ENCODE assay signal across 19 cellular contexts in genomic region chr9:131116281-131117101, GRCh38. TPM values are rescaled to one million over a fixed set of nuclear protein-coding genes. Genes with fewer than 3 reads are reported as not detected.
DNase-seq lines count a peak whose midpoint lies in the region; ATAC-seq, FAIRE-seq and TF ChIP-seq lines count a peak whose summit lies in the region.
"Had no signal": no experiment of that assay in that cellular context is flagged by ENCODE, and none has a peak within 500 bp of the region (broad histone marks: within the 10 kb centered on the region; RNA-seq: fewer than 3 reads in every experiment).

No MANE protein-coding gene starts in this region.

- H3K27me3 Mint-ChIP-seq in brain: peaks cover 5% of the 10 kb centered on the region

- no peaks in the 10 kb centered on the region for H3K9me3 Mint-ChIP-seq in brain
- H3K9me3 Mint-ChIP-seq: activated naive CD8-positive, alpha-beta T cell treated with anti-CD3 and anti-CD28 coated beads, Interleukin-2, amount 10 ng/mL, durations not matched to agents 7 days and 5 days; natural killer cell treated with Interleukin-12 subunit alpha and Interleukin-12 subunit beta and Interleukin-15 and Interleukin-18, amount 100 ng/mL, for 72 hours had no signal

- intact Hi-C loops in heart right ventricle (cut with DNase I): loop anchor here in 2 of 10 donors (2.0 to 10.0 kb wide), 2 partner anchors 34 to 422 kb away; partner anchors contain the start of gene EXOSC2 (in 1 of the 2)

- H3K27me3 ChIP-seq in BLaER1 treated with 17β-estradiol and CSF1 and Interleukin-3, amounts not matched to agents 10 nM and 100 nM: no peaks in the 10 kb centered on the region
- H3K27me3 ChIP-seq in heart right ventricle: no peaks in the 10 kb centered on the region

- H3K9ac ChIP-seq in BLaER1 treated with 17β-estradiol and CSF1 and Interleukin-3, amounts not matched to agents 10 nM and 100 nM: peak overlapping the region in 9 of 11 experiments; percentile 42 to 74 (median 55); a peak in 16 of 22 replicates
- H3K9ac ChIP-seq: GM23248 had no signal

- peaks cover 0 to 5% (median 0%) of the 10 kb centered on the region in 11 experiments; a peak in 1 of 22 replicates for H3K36me3 ChIP-seq in BLaER1 treated with 17β-estradiol and CSF1 and Interleukin-3, amounts not matched to agents 10 nM and 100 nM
- peaks cover 0 to 50% (median 2%) of the 10 kb centered on the region in 9 donors for H3K36me3 ChIP-seq in heart right ventricle

- peaks cover 15% of the 10 kb centered on the region for H3K4me1 Mint-ChIP-seq in brain
- H3K4me1 Mint-ChIP-seq: activated naive CD8-positive, alpha-beta T cell treated with anti-CD3 and anti-CD28 coated beads, Interleukin-2, amount 10 ng/mL, durations not matched to agents 7 days and 5 days had no signal

- peak overlapping the region in 4 of 5 experiments; percentile 37 to 87 (median 64) for H3K27ac Mint-ChIP-seq in brain
- H3K27ac Mint-ChIP-seq: activated naive CD8-positive, alpha-beta T cell treated with anti-CD3 and anti-CD28 coated beads, Interleukin-2, amount 10 ng/mL, durations not matched to agents 7 days and 5 days; natural killer cell treated with Interleukin-12 subunit alpha and Interleukin-12 subunit beta and Interleukin-15 and Interleukin-18, amount 100 ng/mL, for 72 hours had no signal

- H3K27ac ChIP-seq in BLaER1 treated with 17β-estradiol and CSF1 and Interleukin-3, amounts not matched to agents 10 nM and 100 nM: peak overlapping the region in 8 of 11 experiments; percentile 59 to 83 (median 76); a peak in 16 of 22 replicates
- peak overlapping the region; percentile 70 to 91 (median 78) for H3K27ac ChIP-seq in heart right ventricle
- H3K27ac ChIP-seq: GM23248 had no signal

- peak; percentile 74 to 92 (median 90) for ATAC-seq in heart right ventricle
- ATAC-seq: natural killer cell treated with Interleukin-12 subunit alpha and Interleukin-12 subunit beta and Interleukin-15 and Interleukin-18, amount 100 ng/mL, for 72 hours; Panc1 had no signal

- no peak for FAIRE-seq in frontal cortex (lab: Jason Lieb, UNC)
- FAIRE-seq: islet of Langerhans, small intestine had no signal

- DNase-seq in heart right ventricle: peak; percentile 55 to 57
- DNase-seq in pons (ENCODE audit: low spot score): peak; percentile 70
- no peak for DNase-seq in cortex of kidney (lab: John Stamatoyannopoulos, UW)
- DNase-seq in DMS53 (lab: John Stamatoyannopoulos, UW): no peak
- no peak for DNase-seq in frontal cortex (ENCODE audit: low spot score in 2 of 2)
- no peak for DNase-seq in activated T-cell treated with anti-CD3 and anti-CD28 coated beads, Interleukin-2, amount 50 U/mL, for 48 hours
- DNase-seq: activated CD4-positive, alpha-beta T cell treated with anti-CD3 and anti-CD28 coated beads for 48 hours; activated naive CD8-positive, alpha-beta T cell treated with anti-CD3 and anti-CD28 coated beads, Interleukin-2, amount 10 ng/mL, durations not matched to agents 7 days and 5 days; activated T-cell treated with anti-CD3 and anti-CD28 coated beads, Interleukin-2, amount 50 U/mL, for 1 hour; GM23248; NCI-H1417; NCI-H526; small intestine; T-helper 2 cell had no signal

- H3K4me2 ChIP-seq in BLaER1 treated with 17β-estradiol and CSF1 and Interleukin-3, amounts not matched to agents 10 nM and 100 nM: peak overlapping the region; percentile 14 to 89 (median 84)

- no peak for TF ChIP-seq CTCF in brain (conservative IDR thresholded peaks at IDR 0.05)
- no peak for TF ChIP-seq CTCF in heart right ventricle (IDR thresholded peaks at IDR 0.05)

- H3K4me3 Mint-ChIP-seq in brain: no peak overlapping the region
- H3K4me3 Mint-ChIP-seq: activated naive CD8-positive, alpha-beta T cell treated with anti-CD3 and anti-CD28 coated beads, Interleukin-2, amount 10 ng/mL, durations not matched to agents 7 days and 5 days; natural killer cell treated with Interleukin-12 subunit alpha and Interleukin-12 subunit beta and Interleukin-15 and Interleukin-18, amount 100 ng/mL, for 72 hours had no signal

- H3K4me3 ChIP-seq in BLaER1 treated with 17β-estradiol and CSF1 and Interleukin-3, amounts not matched to agents 10 nM and 100 nM: 0 out of 20 replicates have a peak overlapping the region, but pooled peaks of 1 of the 10 experiments have one; percentile 1
- H3K4me3 ChIP-seq in heart right ventricle: peak overlapping the region in 1 of 10 donors; percentile 5
- H3K4me3 ChIP-seq: GM23248 had no signal

- H3K36me3 Mint-ChIP-seq in brain: no peaks in the 10 kb centered on the region
- H3K36me3 Mint-ChIP-seq: activated naive CD8-positive, alpha-beta T cell treated with anti-CD3 and anti-CD28 coated beads, Interleukin-2, amount 10 ng/mL, durations not matched to agents 7 days and 5 days; natural killer cell treated with Interleukin-12 subunit alpha and Interleukin-12 subunit beta and Interleukin-15 and Interleukin-18, amount 100 ng/mL, for 72 hours had no signal

- no peaks in the 10 kb centered on the region for H4K20me1 ChIP-seq in BLaER1 treated with 17β-estradiol and CSF1 and Interleukin-3, amounts not matched to agents 10 nM and 100 nM

- H3K4me1 ChIP-seq in BLaER1 treated with 17β-estradiol and CSF1 and Interleukin-3, amounts not matched to agents 10 nM and 100 nM: peaks cover 11 to 26% (median 22%) of the 10 kb centered on the region in 10 experiments; a peak in 19 of 20 replicates
- H3K4me1 ChIP-seq in heart right ventricle: peaks cover 0 to 44% (median 21%) of the 10 kb centered on the region in 9 donors

- H3K9me3 ChIP-seq in BLaER1 treated with 17β-estradiol and CSF1 and Interleukin-3, amounts not matched to agents 10 nM and 100 nM (replicated peaks in 1 of 11): no peaks in the 10 kb centered on the region
- no peaks in the 10 kb centered on the region for H3K9me3 ChIP-seq in heart right ventricle

- WGBS in heart right ventricle, 2 donors: 72 to 80% methylated on average over 22 of the region's 22 CpGs

RNA-seq across cellular contexts. Expression of gene NUP214, which starts 8.9 kb away (rescaled TPM):
- polyA plus RNA-seq in brain (ENCODE audit: insufficient read depth, low read depth, low replicate concordance) (43.9 TPM), heart right ventricle (10 to 100 TPM; 13.8 to 21.5 TPM)
- total RNA-seq in heart right ventricle (10 to 100 TPM; 17.8 to 27.1 (median 23.6) TPM), frontal cortex (9.0 TPM)

RNA-seq across cellular contexts. Expression of gene AIF1L, which starts 20.2 kb away (rescaled TPM):
- polyA plus RNA-seq in brain (ENCODE audit: insufficient read depth, low read depth, low replicate concordance) (131 TPM), heart right ventricle (10 to 100 TPM; 15.3 to 25.2 TPM)
- total RNA-seq in heart right ventricle (10 to 100 TPM in 8 of 10 donors, 1 to 10 TPM in 2; 9.6 to 93.2 (median 14.8) TPM), frontal cortex (16.3 TPM)
- total RNA-seq: GM23248; natural killer cell treated with Interleukin-12 subunit alpha and Interleukin-12 subunit beta and Interleukin-15 and Interleukin-18, amount 100 ng/mL, for 72 hours had no signal

Comparison
In these comparisons a context has a peak if more than half of its experiments do, and no peak if none do; other contexts are left out.
1. DNase-seq: peak in heart right ventricle (2 of 2) and pons (single experiment); none in cortex of kidney (single experiment), DMS53 (single experiment), frontal cortex (0 of 2) and activated T-cell treated with anti-CD3 and anti-CD28 coated beads, Interleukin-2, amount 50 U/mL, for 48 hours (0 of 2).